Comparison of ENCODE assay signal across 19 cellular contexts in the genomic region with DNA sequence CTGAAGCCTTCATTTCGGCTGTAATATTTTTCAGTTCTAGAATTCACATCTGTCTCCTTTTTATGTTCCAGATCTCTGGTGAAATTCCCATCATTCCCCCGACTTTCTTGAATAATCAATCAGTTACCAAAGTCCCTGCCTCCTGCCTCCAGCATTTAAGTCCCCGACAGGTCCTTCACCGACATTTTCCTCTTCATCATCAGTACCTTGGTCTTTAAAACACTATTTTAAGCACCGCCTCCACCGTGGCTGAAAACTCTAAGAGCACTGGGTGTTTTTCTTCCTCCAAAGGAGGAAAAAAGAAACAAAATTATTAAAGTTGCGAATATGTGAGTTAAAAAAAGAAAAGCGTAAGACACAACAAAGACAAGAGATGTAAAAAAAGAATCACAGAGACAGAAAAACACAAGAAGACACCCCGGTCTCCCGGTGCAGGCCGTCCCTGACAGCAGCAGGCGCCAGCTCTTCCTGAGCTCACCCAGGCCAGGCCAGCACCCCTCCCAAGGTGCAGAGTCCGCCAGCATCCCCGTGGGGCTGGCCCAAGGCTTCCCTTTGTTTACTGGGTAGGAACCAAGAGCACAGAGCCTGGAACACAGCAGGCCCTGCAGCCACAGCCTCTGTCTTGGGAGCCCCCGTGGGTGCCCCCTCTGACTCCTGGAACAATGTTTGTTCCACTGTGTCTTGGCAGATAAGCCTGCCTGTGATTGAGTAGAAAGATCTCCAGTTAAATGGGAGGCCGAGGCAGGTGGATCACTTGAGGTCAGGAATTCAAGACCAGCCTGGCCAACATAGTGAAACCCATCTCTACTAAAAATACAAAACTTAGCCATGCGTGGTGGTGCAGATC. TPM values are rescaled to one million over a fixed set of nuclear protein-coding genes. Genes with fewer than 3 reads are reported as not detected.
DNase-seq lines count a peak whose midpoint lies in the region; ATAC-seq and TF ChIP-seq lines count a peak whose summit lies in the region.
"Had no signal": no experiment of that assay in that cellular context is flagged by ENCODE, and none has a peak within 500 bp of the region (broad histone marks: within the 10 kb centered on the region; RNA-seq: fewer than 3 reads in every experiment).

No MANE protein-coding gene starts in this region.

- TF ChIP-seq CTCF in dorsolateral prefrontal cortex (IDR thresholded peaks at IDR 0.05 in 54 of 56, conservative IDR thresholded peaks at IDR 0.05 in 2 of 56; ENCODE audit: low read depth in 1 of 56, partially characterized antibody in 56 of 56), result no peak
- no peak for TF ChIP-seq CTCF in neural crest cell (conservative IDR thresholded peaks at IDR 0.05)

- H3K9me3 Mint-ChIP-seq in T-cell (no peaks in the 10 kb centered on the region), neural crest cell (no peaks in the 10 kb centered on the region)
- H3K9me3 Mint-ChIP-seq: IgD-negative memory B cell had no signal

- DNase-seq in T-cell, result no peak
- no peak for DNase-seq in dorsolateral prefrontal cortex
- no peak for DNase-seq in neural crest cell (ENCODE audit: low read depth, low spot score)
- DNase-seq in cerebellar nuclear complex (lab: John Stamatoyannopoulos, UW), result no peak
- no peak for DNase-seq in stimulated activated CD8-positive, alpha-beta memory T cell treated with anti-CD3 and anti-CD28 coated beads, Interleukin-4, amount 100 ng/mL, for 48 hours
- DNase-seq: ACHN, AML-193, H7, Kasumi-1, MM.1S, NCI-H1092 treated with DMSO at 0.1 percent for 48 hours, NCI-H1694 treated with DMSO at 0.1 percent for 48 hours, NCI-H2107, NCI-H2227 treated with DMSO at 0.1 percent for 48 hours, NCI-H524 had no signal

- intact Hi-C loops in dorsolateral prefrontal cortex (cut with DNase I), result no loop called here

- peak overlapping the region; percentile 17; the same call in 1 of the 2 replicates for H3K9ac ChIP-seq in BLaER1

- H3K27ac Mint-ChIP-seq in T-cell (peak overlapping the region; percentile 5 to 10), neural crest cell (ENCODE audit: unreplicated experiment) (peak overlapping the region; percentile 2)

- no peaks in the 10 kb centered on the region for H3K27me3 Mint-ChIP-seq in T-cell
- no peaks in the 10 kb centered on the region for H3K27me3 Mint-ChIP-seq in neural crest cell (ENCODE audit: low read depth)
- H3K27me3 Mint-ChIP-seq: IgD-negative memory B cell had no signal

- H4K20me1 ChIP-seq in BLaER1, result peaks cover 28% of the 10 kb centered on the region; the same call in 1 of the 2 replicates

- CTCF ChIA-PET in T-cell (lab: Charles Lee), result no interaction called here

- no peak overlapping the region; the same call in 1 of the 2 replicates for H3K4me2 ChIP-seq in BLaER1

- H3K4me3 Mint-ChIP-seq in T-cell (no peak overlapping the region), neural crest cell (no peak overlapping the region)
- H3K4me3 Mint-ChIP-seq: IgD-negative memory B cell had no signal

- ATAC-seq in T-cell (replicated peaks in 1 of 4) (no peak), GM19328 (IDR thresholded peaks at IDR 0.05; ENCODE audit: unreplicated experiment) (no peak)

- no peaks in the 10 kb centered on the region for H3K27me3 ChIP-seq in BLaER1
- H3K27me3 ChIP-seq in dorsolateral prefrontal cortex, result no peaks in the 10 kb centered on the region

- H3K36me3 ChIP-seq in BLaER1, result peaks cover 98% of the 10 kb centered on the region

- H3K27ac ChIP-seq in BLaER1, result 0 out of 2 replicates have a peak overlapping the region, but pooled peaks have one; percentile 16
- H3K27ac ChIP-seq in dorsolateral prefrontal cortex, result peak overlapping the region in 51 of 59 donors; percentile 3 to 83 (median 61)

- peaks cover 40% of the 10 kb centered on the region for H3K36me3 Mint-ChIP-seq in T-cell
- H3K36me3 Mint-ChIP-seq in neural crest cell (ENCODE audit: low read depth), result peaks cover 14% of the 10 kb centered on the region

- POLR2A ChIA-PET in T-cell (lab: Charles Lee), result no interaction called here

- H3K4me3 ChIP-seq in BLaER1 (no peak overlapping the region), dorsolateral prefrontal cortex (no peak overlapping the region)

- H3K9me3 ChIP-seq in BLaER1, result no peaks in the 10 kb centered on the region

- H3K4me1 ChIP-seq in BLaER1, result peaks cover 15% of the 10 kb centered on the region

- H3K4me1 Mint-ChIP-seq in T-cell (peaks cover 23 to 41% (median 27%) of the 10 kb centered on the region in 3 donors), neural crest cell (no peaks in the 10 kb centered on the region)

RNA-seq across cellular contexts. Expression of a gene that starts 49.3 kb away (rescaled TPM):
- total RNA-seq in T-cell, result 1 to 10 TPM in 3 of 5 donors, under 1 TPM in 2; 0.73 to 2.6 (median 1.2) TPM
- 100 to 1,000 TPM in 117 of 120 experiments, 10 to 100 TPM in 3; 50.4 to 376 (median 222) TPM for total RNA-seq in dorsolateral prefrontal cortex
- total RNA-seq in neural crest cell, result 2.0 and 2.5 TPM in 2 replicates
- total RNA-seq: HT1080 had no signal

RNA-seq across cellular contexts. Expression of a gene that starts 56.9 kb away (rescaled TPM):
- total RNA-seq in T-cell, result 100 to 1,000 TPM; 182 to 225 (median 218) TPM
- 100 to 1,000 TPM in 105 of 120 experiments, 10 to 100 TPM in 15; 72.0 to 173 (median 115) TPM for total RNA-seq in dorsolateral prefrontal cortex
- total RNA-seq in neural crest cell, result 83.4 and 87.7 TPM in 2 replicates

RNA-seq across cellular contexts. Expression of a gene that starts 57.1 kb away (rescaled TPM):
- total RNA-seq in T-cell, result 10 to 100 TPM; 44.3 to 60.9 (median 53.0) TPM
- 100 to 1,000 TPM in 3 of 120 experiments, 10 to 100 TPM in 117; 25.9 to 119 (median 61.7) TPM for total RNA-seq in dorsolateral prefrontal cortex
- total RNA-seq in neural crest cell, result 15.2 and 22.1 TPM in 2 replicates

Comparison
In these comparisons a context has a peak if more than half of its experiments do, and no peak if none do; other contexts are left out.
1. RNA of a gene that starts 49.3 kb away (total RNA-seq): 50.4 to 376 TPM in dorsolateral prefrontal cortex; 2.0 to 2.5 TPM in neural crest cell and 0.73 to 2.6 TPM in T-cell; every median in the first group is over 10 times any median in the second.